Comparison of ENCODE assay signal across 13 cellular contexts in the genomic region with DNA sequence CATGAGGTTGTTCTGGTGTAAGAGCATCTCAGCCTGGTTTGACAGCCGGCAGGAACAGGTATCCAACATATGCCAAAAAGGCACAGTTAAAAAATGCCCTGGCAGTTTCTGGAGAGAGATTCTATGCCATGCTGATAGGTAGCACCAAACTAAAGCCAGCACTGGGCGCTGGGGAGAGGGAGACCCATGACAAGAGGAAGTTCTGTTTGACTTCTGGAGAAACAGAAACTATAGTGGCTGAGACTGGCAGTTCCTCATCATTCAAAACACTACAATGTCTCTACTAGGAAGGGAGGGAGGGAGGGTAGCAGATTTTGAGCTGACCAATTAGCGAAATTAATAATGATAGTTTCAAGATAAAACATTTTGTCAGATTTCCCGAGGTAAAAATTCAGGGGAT.
A peak's percentile ranks its signal among the peaks of the same experiment; 100 is the strongest.
DNase-seq lines count a peak whose midpoint lies in the region; ATAC-seq and TF ChIP-seq lines count a peak whose summit lies in the region.
"Had no signal": no experiment of that assay in that cellular context is flagged by ENCODE, and none has a peak within 500 bp of the region (broad histone marks: within the 10 kb centered on the region; RNA-seq: fewer than 3 reads in every experiment).

No MANE protein-coding gene starts in this region.

- no peaks in the 10 kb centered on the region for H3K27me3 ChIP-seq in right cardiac atrium (ENCODE audit: control insufficient read depth, insufficient read depth)
- H3K27me3 ChIP-seq: breast epithelium, ovary had no signal

- no peak overlapping the region for H3K4me3 ChIP-seq in GM12864 (ENCODE audit: low read depth, low read length)
- no peak overlapping the region for H3K4me3 ChIP-seq in right cardiac atrium (ENCODE audit: low read length)
- H3K4me3 ChIP-seq: breast epithelium, ovary had no signal

- WGBS in right cardiac atrium, result 75% methylated on average over 4 of the region's 4 CpGs

- no peak overlapping the region for H3K4me3 Mint-ChIP-seq in activated naive CD8-positive, alpha-beta T cell treated with anti-CD3 and anti-CD28 coated beads, Interleukin-2, amount 50 U/mL, for 24 hours

- H3K9me3 ChIP-seq in right cardiac atrium (ENCODE audit: control insufficient read depth, low read length), result no peaks in the 10 kb centered on the region
- H3K9me3 ChIP-seq: breast epithelium, ovary had no signal

- DNase-seq in GM12864 (ENCODE audit: low read depth), result peak; percentile 40
- DNase-seq in NOMO-1 treated with DMSO at 0.1 percent for 48 hours (lab: John Stamatoyannopoulos, UW; ENCODE audit: unreplicated experiment), result peak; percentile 72
- DNase-seq in stimulated activated CD4-positive, alpha-beta T cell treated with anti-CD3 and anti-CD28 coated beads, Interleukin-15, amount 100 ng/mL, for 24 hours, result no peak
- DNase-seq in right cardiac atrium, result no peak
- DNase-seq in activated CD4-positive, alpha-beta T cell treated with anti-CD3 and anti-CD28 coated beads, Interleukin-2, amount 50 U/mL, for 1 hour, result no peak
- DNase-seq in activated naive CD8-positive, alpha-beta T cell treated with anti-CD3 and anti-CD28 coated beads, Interleukin-2, amount 50 U/mL, for 24 hours, result no peak
- DNase-seq: glutamatergic neuron, NCI-H510A, ovary had no signal

- intact Hi-C loops in right cardiac atrium (cut with DNase I), result loop anchor here in 1 of 4 donors (10.0 kb wide), 1 partner anchor 582 kb away; no protein-coding TSS in a partner anchor

- H3K27me3 Mint-ChIP-seq in activated naive CD8-positive, alpha-beta T cell treated with anti-CD3 and anti-CD28 coated beads, Interleukin-2, amount 50 U/mL, for 24 hours, result no peaks in the 10 kb centered on the region

- H3K36me3 Mint-ChIP-seq in activated naive CD8-positive, alpha-beta T cell treated with anti-CD3 and anti-CD28 coated beads, Interleukin-2, amount 50 U/mL, for 24 hours (ENCODE audit: low read depth), result no peaks in the 10 kb centered on the region

- H3K27ac Mint-ChIP-seq in activated naive CD8-positive, alpha-beta T cell treated with anti-CD3 and anti-CD28 coated beads, Interleukin-2, amount 50 U/mL, for 24 hours, result no peak overlapping the region

- no peak for TF ChIP-seq CTCF in GM12864 (IDR thresholded peaks at IDR 0.05; ENCODE audit: low read depth, low read length, missing control alignments)

- H3K4me1 Mint-ChIP-seq in activated naive CD8-positive, alpha-beta T cell treated with anti-CD3 and anti-CD28 coated beads, Interleukin-2, amount 50 U/mL, for 24 hours, result peaks cover 2% of the 10 kb centered on the region

- H3K27ac ChIP-seq in right cardiac atrium (ENCODE audit: low read length), result no peak overlapping the region
- H3K27ac ChIP-seq: breast epithelium, C4-2B, ovary had no signal

- peaks cover 10% of the 10 kb centered on the region for H3K9me3 Mint-ChIP-seq in activated naive CD8-positive, alpha-beta T cell treated with anti-CD3 and anti-CD28 coated beads, Interleukin-2, amount 50 U/mL, for 24 hours

- no peaks in the 10 kb centered on the region for H3K4me1 ChIP-seq in right cardiac atrium (ENCODE audit: control insufficient read depth, insufficient read depth, low read length)
- H3K4me1 ChIP-seq: breast epithelium had no signal

- peak; percentile 99 for ATAC-seq in GM19351 (IDR thresholded peaks at IDR 0.05; ENCODE audit: unreplicated experiment)
- ATAC-seq in HG02973 (IDR thresholded peaks at IDR 0.05; ENCODE audit: unreplicated experiment), result peak; percentile 91
- ATAC-seq in right cardiac atrium, result no peak
- ATAC-seq in activated naive CD8-positive, alpha-beta T cell treated with anti-CD3 and anti-CD28 coated beads, Interleukin-2, amount 50 U/mL, for 24 hours, result no peak

Comparison
In these comparisons a context has a peak if more than half of its experiments do, and no peak if none do; other contexts are left out.
1. DNase-seq: peak in GM12864 (single experiment) and NOMO-1 treated with DMSO at 0.1 percent for 48 hours (single experiment); none in stimulated activated CD4-positive, alpha-beta T cell treated with anti-CD3 and anti-CD28 coated beads, Interleukin-15, amount 100 ng/mL, for 24 hours (single experiment), right cardiac atrium (0 of 3), activated CD4-positive, alpha-beta T cell treated with anti-CD3 and anti-CD28 coated beads, Interleukin-2, amount 50 U/mL, for 1 hour (single experiment) and activated naive CD8-positive, alpha-beta T cell treated with anti-CD3 and anti-CD28 coated beads, Interleukin-2, amount 50 U/mL, for 24 hours (single experiment).
2. ATAC-seq: peak in GM19351 (single experiment) and HG02973 (single experiment); none in right cardiac atrium (0 of 2) and activated naive CD8-positive, alpha-beta T cell treated with anti-CD3 and anti-CD28 coated beads, Interleukin-2, amount 50 U/mL, for 24 hours (single experiment).